Comparison of ENCODE assay signal across 34 cellular contexts in the genomic region with DNA sequence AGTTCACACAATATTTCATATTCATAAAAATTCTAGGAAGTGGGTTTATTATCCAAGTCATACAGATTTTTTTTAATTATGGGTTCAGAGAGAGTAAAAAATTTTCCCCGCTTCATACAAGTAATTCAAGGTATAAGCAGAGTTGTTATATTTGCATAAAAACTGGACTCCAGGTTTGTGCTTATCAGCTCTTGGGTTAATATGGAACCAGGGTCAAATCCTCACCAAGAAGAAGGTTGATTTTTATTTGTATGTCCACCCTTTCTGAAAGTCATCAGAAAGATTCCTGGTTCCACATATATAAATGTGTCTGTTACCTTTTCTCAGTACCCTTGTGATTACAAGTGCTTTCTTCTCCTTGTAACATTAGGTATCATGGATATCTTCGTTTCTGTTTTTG.
"Had no signal": no experiment of that assay in that cellular context is flagged by ENCODE, and none has a peak within 500 bp of the region (broad histone marks: within the 10 kb centered on the region; RNA-seq: fewer than 3 reads in every experiment).

No MANE protein-coding gene starts in this region.

- DNase-seq: activated effector memory CD4-positive, alpha-beta T cell treated with anti-CD3 and anti-CD28 coated beads, Interleukin-2, amount 50 U/mL, for 16 hours; activated effector memory CD4-positive, alpha-beta T cell treated with Interleukin-2 at 50 U/mL for 16 hours; activated gamma-delta T cell; activated gamma-delta T cell treated with Interleukin-2 at 50 U/mL for 16 hours; activated naive CD4-positive, alpha-beta T cell; activated naive CD4-positive, alpha-beta T cell treated with anti-CD3 and anti-CD28 coated beads for 36 hours; activated naive CD4-positive, alpha-beta T cell treated with anti-CD3 and anti-CD28 coated beads, Interleukin-2, amount 10 ng/mL, durations not matched to agents 7 days and 5 days; activated naive CD4-positive, alpha-beta T cell treated with anti-CD3 and anti-CD28 coated beads, Interleukin-2, amount 50 U/mL, for 16 hours; activated naive CD4-positive, alpha-beta T cell treated with Interleukin-2 at 50 U/mL for 16 hours; activated naive CD8-positive, alpha-beta T cell treated with anti-CD3 and anti-CD28 coated beads for 36 hours; activated naive CD8-positive, alpha-beta T cell treated with anti-CD3 and anti-CD28 coated beads, Interleukin-2, amount 10 ng/mL, durations not matched to agents 7 days and 5 days; activated naive CD8-positive, alpha-beta T cell treated with anti-CD3 and anti-CD28 coated beads, Interleukin-2, amount 50 U/mL, for 24 hours; activated T-cell treated with anti-CD3 and anti-CD28 coated beads, Interleukin-2, amount 50 U/mL, for 1 hour; activated T-cell treated with anti-CD3 and anti-CD28 coated beads, Interleukin-2, amount 50 U/mL, for 24 hours; activated T-cell treated with anti-CD3 and anti-CD28 coated beads, Interleukin-2, amount 50 U/mL, for 4 hours; activated T-cell treated with anti-CD3 and anti-CD28 coated beads, Interleukin-2, amount 50 U/mL, for 48 hours; activated T-cell treated with anti-CD3 and anti-CD28 coated beads, Interleukin-2, amount 50 U/mL, for 72 hours; adrenal gland; amniotic stem cell; amygdala; anterior cingulate cortex; aorta; body of pancreas; brain microvascular endothelial cell; caudate nucleus; central memory CD4-positive, alpha-beta T cell; cerebellar nuclear complex had no signal

- H3K4me3 ChIP-seq: adrenal gland, ascending aorta, body of pancreas, breast epithelium, cardiac muscle cell had no signal

- H3K27me3 ChIP-seq: adrenal gland, ascending aorta, body of pancreas, brain microvascular endothelial cell, breast epithelium, cardiac muscle cell had no signal

- H3K4me1 ChIP-seq: adrenal gland, ascending aorta, body of pancreas, breast epithelium had no signal

- ATAC-seq: activated naive CD4-positive, alpha-beta T cell treated with anti-CD3 and anti-CD28 coated beads, Interleukin-2, amount 50 U/mL, for 72 hours; activated naive CD8-positive, alpha-beta T cell treated with anti-CD3 and anti-CD28 coated beads, Interleukin-2, amount 50 U/mL, for 24 hours; activated T-cell treated with anti-CD3 and anti-CD28 coated beads, Interleukin-2, amount 50 U/mL, for 4 hours; activated T-cell treated with anti-CD3 and anti-CD28 coated beads, Interleukin-2, amount 50 U/mL, for 72 hours; activated T-helper 17 cell treated with anti-CD3 and anti-CD28 coated beads, Interleukin-2, amount 50 U/mL, for 72 hours; body of pancreas had no signal

- H3K9me3 ChIP-seq: adrenal gland, ascending aorta, body of pancreas, breast epithelium had no signal

- H3K27ac ChIP-seq: adrenal gland, ascending aorta, body of pancreas, brain microvascular endothelial cell, breast epithelium, cardiac muscle cell had no signal

- H3K36me3 ChIP-seq: adrenal gland, ascending aorta, brain microvascular endothelial cell, breast epithelium, cardiac muscle cell had no signal

- FAIRE-seq: astrocyte, bronchial epithelial cell had no signal
